ENCODE assay signal across 13 cellular contexts in the genomic region with DNA sequence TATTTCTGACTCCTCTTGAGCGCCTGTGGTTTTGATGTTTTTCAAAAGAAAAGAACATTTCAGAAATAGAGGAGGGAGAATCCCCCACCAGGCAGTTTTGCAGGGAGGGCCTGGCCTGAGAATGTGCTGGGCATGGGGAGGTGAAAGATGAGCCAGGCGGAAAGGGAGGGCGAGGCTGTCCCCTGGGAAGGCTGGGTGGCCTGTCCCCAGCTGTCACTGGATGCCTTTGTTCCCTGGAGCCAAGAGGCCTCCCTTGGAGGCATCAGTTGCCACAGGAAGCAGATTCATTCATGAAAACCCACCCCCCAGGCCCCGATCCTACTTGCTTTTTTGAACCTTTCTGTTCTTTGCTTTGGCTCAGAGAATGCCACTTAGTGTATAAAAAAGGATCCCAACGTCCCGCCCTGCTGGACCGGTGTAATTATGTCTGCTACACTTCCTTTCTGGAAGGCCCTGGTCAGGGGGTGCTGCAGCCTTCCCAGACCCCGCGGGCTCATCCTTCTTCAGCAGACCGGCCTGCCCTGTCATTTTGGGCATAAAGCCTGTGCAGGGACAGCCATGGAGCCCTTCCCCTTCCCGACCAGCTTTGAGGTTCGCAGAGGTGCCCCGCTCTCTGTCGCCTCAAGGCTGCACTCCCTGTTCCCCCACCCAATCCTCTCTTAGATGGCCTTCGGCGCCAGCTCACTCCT.
DNase-seq lines count a peak whose midpoint lies in the region; ATAC-seq and TF ChIP-seq lines count a peak whose summit lies in the region.
"Had no signal": no experiment of that assay in that cellular context is flagged by ENCODE, and none has a peak within 500 bp of the region (broad histone marks: within the 10 kb centered on the region; RNA-seq: fewer than 3 reads in every experiment).

No MANE protein-coding gene starts in this region.

- H3K27me3 ChIP-seq in RWPE2 (ENCODE audit: insufficient read depth, poor library complexity, severe bottlenecking) (no peaks in the 10 kb centered on the region), left lung (no peaks in the 10 kb centered on the region)
- H3K27me3 ChIP-seq: brain microvascular endothelial cell had no signal

- peak overlapping the region; percentile 5 for H3K27ac ChIP-seq in RWPE2 (ENCODE audit: poor library complexity, severe bottlenecking)
- H3K27ac ChIP-seq in left lung = no peak overlapping the region
- H3K27ac ChIP-seq: brain microvascular endothelial cell, psoas muscle had no signal

- no peaks in the 10 kb centered on the region for H3K36me3 Mint-ChIP-seq in activated CD4-positive, alpha-beta T cell treated with anti-CD3 and anti-CD28 coated beads for 36 hours (ENCODE audit: low read depth)
- peaks cover 20 to 55% of the 10 kb centered on the region in 2 donors for H3K36me3 Mint-ChIP-seq in stimulated activated naive B cell treated with anti-CD40 and anti-IgM and Interleukin-4, amounts not matched to agents 10 μg/mL and 1 μg/mL and 100 μg/mL, for 72 hours

- H3K27ac Mint-ChIP-seq in activated CD4-positive, alpha-beta T cell treated with anti-CD3 and anti-CD28 coated beads for 36 hours = peak overlapping the region; percentile 27
- H3K27ac Mint-ChIP-seq in stimulated activated naive B cell treated with anti-CD40 and anti-IgM and Interleukin-4, amounts not matched to agents 10 μg/mL and 1 μg/mL and 100 μg/mL, for 72 hours = peak overlapping the region; percentile 92

- intact Hi-C loops in activated CD4-positive, alpha-beta T cell treated with anti-CD3 and anti-CD28 coated beads for 36 hours (cut with DNase I, micrococcal nuclease) = no loop called here
- intact Hi-C loops in left lung (cut with DNase I) = no loop called here

- no peak for DNase-seq in activated CD4-positive, alpha-beta T cell treated with anti-CD3 and anti-CD28 coated beads for 36 hours
- no peak for DNase-seq in activated CD4-positive, alpha-beta T cell treated with anti-CD3 and anti-CD28 coated beads for 4 hours
- DNase-seq in RWPE2 (ENCODE audit: low spot score) = no peak
- DNase-seq in islet precursor cell = peak; percentile 82
- peak; percentile 13 for DNase-seq in stimulated activated naive B cell treated with anti-CD40 and anti-IgM and Interleukin-4, amounts not matched to agents 10 μg/mL and 1 μg/mL and 100 μg/mL, for 72 hours
- no peak for DNase-seq in stimulated activated CD4-positive, alpha-beta T cell treated with anti-CD3 and anti-CD28 coated beads, Interleukin-2, amount 100 ng/mL, for 24 hours
- DNase-seq in left lung = no peak
- DNase-seq: activated CD8-positive, alpha-beta memory T cell treated with anti-CD3 and anti-CD28 coated beads, Interleukin-2, amount 50 U/mL, for 4 hours; brain microvascular endothelial cell; kidney glomerular epithelial cell; psoas muscle; SK-N-SH had no signal

- no peaks in the 10 kb centered on the region for H3K27me3 Mint-ChIP-seq in activated CD4-positive, alpha-beta T cell treated with anti-CD3 and anti-CD28 coated beads for 36 hours
- no peaks in the 10 kb centered on the region for H3K27me3 Mint-ChIP-seq in stimulated activated naive B cell treated with anti-CD40 and anti-IgM and Interleukin-4, amounts not matched to agents 10 μg/mL and 1 μg/mL and 100 μg/mL, for 72 hours

- H3K4me3 Mint-ChIP-seq in activated CD4-positive, alpha-beta T cell treated with anti-CD3 and anti-CD28 coated beads for 36 hours = no peak overlapping the region
- peak overlapping the region; percentile 7 to 61 for H3K4me3 Mint-ChIP-seq in stimulated activated naive B cell treated with anti-CD40 and anti-IgM and Interleukin-4, amounts not matched to agents 10 μg/mL and 1 μg/mL and 100 μg/mL, for 72 hours

- peaks cover 10% of the 10 kb centered on the region for H3K4me1 ChIP-seq in RWPE2 (ENCODE audit: insufficient read depth, poor library complexity, severe bottlenecking)
- H3K4me1 ChIP-seq in left lung = peaks cover 22 to 65% of the 10 kb centered on the region in 2 donors
- H3K4me1 ChIP-seq: psoas muscle had no signal

- POLR2A ChIA-PET in activated CD4-positive, alpha-beta T cell treated with anti-CD3 and anti-CD28 coated beads for 36 hours (lab: Charles Lee) = no interaction called here

- CTCF ChIA-PET in activated CD4-positive, alpha-beta T cell treated with anti-CD3 and anti-CD28 coated beads for 36 hours (lab: Charles Lee) = interaction anchor here (1.3 kb wide), 1 partner anchor 12 kb away, joined by 3 read pairs; no protein-coding TSS in a partner anchor

- no peaks in the 10 kb centered on the region for H3K9me3 ChIP-seq in RWPE2 (ENCODE audit: severe bottlenecking)
- no peaks in the 10 kb centered on the region for H3K9me3 ChIP-seq in left lung
- H3K9me3 ChIP-seq: psoas muscle, SK-N-SH had no signal

- H3K4me1 Mint-ChIP-seq in activated CD4-positive, alpha-beta T cell treated with anti-CD3 and anti-CD28 coated beads for 36 hours = peaks cover 67% of the 10 kb centered on the region
- peaks cover 82 to 95% of the 10 kb centered on the region in 2 donors for H3K4me1 Mint-ChIP-seq in stimulated activated naive B cell treated with anti-CD40 and anti-IgM and Interleukin-4, amounts not matched to agents 10 μg/mL and 1 μg/mL and 100 μg/mL, for 72 hours

- no peaks in the 10 kb centered on the region for H3K9me3 Mint-ChIP-seq in activated CD4-positive, alpha-beta T cell treated with anti-CD3 and anti-CD28 coated beads for 36 hours (ENCODE audit: low read depth)
- no peaks in the 10 kb centered on the region for H3K9me3 Mint-ChIP-seq in stimulated activated naive B cell treated with anti-CD40 and anti-IgM and Interleukin-4, amounts not matched to agents 10 μg/mL and 1 μg/mL and 100 μg/mL, for 72 hours

- no peak for ATAC-seq in activated CD4-positive, alpha-beta T cell treated with anti-CD3 and anti-CD28 coated beads for 36 hours
- ATAC-seq in RWPE2 (ENCODE audit: low read depth) (no peak; the same call in 2 of the 3 replicates), HG03159 (IDR thresholded peaks at IDR 0.05; ENCODE audit: unreplicated experiment) (no peak), left lung (no peak)
- ATAC-seq in stimulated activated naive B cell treated with anti-CD40 and anti-IgM and Interleukin-4, amounts not matched to agents 10 μg/mL and 1 μg/mL and 100 μg/mL, for 72 hours (replicated peaks) = peak; percentile 31 to 36

- no peaks in the 10 kb centered on the region for H3K36me3 ChIP-seq in RWPE2 (ENCODE audit: low read depth)
- H3K36me3 ChIP-seq in left lung = no peaks in the 10 kb centered on the region
- H3K36me3 ChIP-seq: brain microvascular endothelial cell had no signal

- H3K4me3 ChIP-seq in RWPE2 (ENCODE audit: severe bottlenecking) (no peak overlapping the region), left lung (no peak overlapping the region)
- H3K4me3 ChIP-seq: psoas muscle had no signal

- TF ChIP-seq CTCF in RWPE2 (IDR thresholded peaks at IDR 0.05; ENCODE audit: poor library complexity, severe bottlenecking) = no peak
- TF ChIP-seq CTCF in left lung (IDR thresholded peaks at IDR 0.05) = no peak

Comparison
In these comparisons a context has a peak if more than half of its experiments do, and no peak if none do; other contexts are left out.
1. ATAC-seq: peak in stimulated activated naive B cell treated with anti-CD40 and anti-IgM and Interleukin-4, amounts not matched to agents 10 μg/mL and 1 μg/mL and 100 μg/mL, for 72 hours (2 of 2); none in activated CD4-positive, alpha-beta T cell treated with anti-CD3 and anti-CD28 coated beads for 36 hours (single experiment), RWPE2 (single experiment), HG03159 (single experiment) and left lung (single experiment).
2. DNase-seq: peak in islet precursor cell (single experiment) and stimulated activated naive B cell treated with anti-CD40 and anti-IgM and Interleukin-4, amounts not matched to agents 10 μg/mL and 1 μg/mL and 100 μg/mL, for 72 hours (single experiment); none in activated CD4-positive, alpha-beta T cell treated with anti-CD3 and anti-CD28 coated beads for 36 hours (single experiment), activated CD4-positive, alpha-beta T cell treated with anti-CD3 and anti-CD28 coated beads for 4 hours (0 of 2), RWPE2 (single experiment), stimulated activated CD4-positive, alpha-beta T cell treated with anti-CD3 and anti-CD28 coated beads, Interleukin-2, amount 100 ng/mL, for 24 hours (0 of 2) and left lung (0 of 2).